Comparison of ENCODE assay signal across 8 cellular contexts in genomic region chr12:54958048-54958658, GRCh38. TPM values are rescaled to one million over a fixed set of nuclear protein-coding genes. Genes with fewer than 3 reads are reported as not detected.
A peak's percentile ranks its signal among the peaks of the same experiment; 100 is the strongest.
DNase-seq lines count a peak whose midpoint lies in the region; ATAC-seq and TF ChIP-seq lines count a peak whose summit lies in the region.

No MANE protein-coding gene starts in this region.

- H4K20me1 ChIP-seq in KMS-11 (ENCODE audit: insufficient read depth), result no peaks in the 10 kb centered on the region

- no peak for TF ChIP-seq POLR2A in Peyer's patch (IDR thresholded peaks at IDR 0.05)
- no peak for TF ChIP-seq POLR2A in heart left ventricle (IDR thresholded peaks at IDR 0.05)

- no peaks in the 10 kb centered on the region for H3K27me3 ChIP-seq in KMS-11 (ENCODE audit: insufficient read depth, low read depth)
- H3K27me3 ChIP-seq in Peyer's patch, result no peaks in the 10 kb centered on the region
- H3K27me3 ChIP-seq in adipocyte (replicated peaks; ENCODE audit: control insufficient read depth, insufficient read depth, low read length), result peaks cover 14% of the 10 kb centered on the region
- peaks cover 0 to 9% (median 0%) of the 10 kb centered on the region in 9 donors for H3K27me3 ChIP-seq in heart left ventricle

- no peak overlapping the region for H3K4me2 ChIP-seq in KMS-11

- no peaks in the 10 kb centered on the region for H3K9me3 ChIP-seq in Peyer's patch
- no peaks in the 10 kb centered on the region for H3K9me3 ChIP-seq in adipocyte (ENCODE audit: control insufficient read depth, low read length)
- no peaks in the 10 kb centered on the region for H3K9me3 ChIP-seq in heart left ventricle

- H3K36me3 ChIP-seq in KMS-11 (ENCODE audit: insufficient read depth) (no peaks in the 10 kb centered on the region), Peyer's patch (no peaks in the 10 kb centered on the region), adipocyte (ENCODE audit: control insufficient read depth, insufficient read depth, low read length, severe bottlenecking) (no peaks in the 10 kb centered on the region), heart left ventricle (no peaks in the 10 kb centered on the region)

- intact Hi-C loops in heart left ventricle (cut with DNase I), result loop anchor here (1.0 to 10.0 kb wide), 17 partner anchors 101 to 431 kb away; partner anchors contain the start of gene MUCL1 (in 4 of the 10)

- peak; percentile 29 for DNase-seq in stimulated activated CD4-positive, alpha-beta T cell treated with anti-CD3 and anti-CD28 coated beads, Interleukin-1b, Interleukin-23, amount 100 ng/mL, for 48 hours
- no peak for DNase-seq in stimulated activated CD4-positive, alpha-beta T cell treated with anti-CD3 and anti-CD28 coated beads, Interleukin-4, amount 100 ng/mL, for 1 hour
- DNase-seq in Peyer's patch (peak in 1 of 3 donors; percentile 73), adipocyte (ENCODE audit: low read depth) (peak; percentile 84), heart left ventricle (peak in 2 of 5 donors; percentile 28 to 39), renal cortical epithelial cell (ENCODE audit: low read depth) (peak; percentile 70)

- peak; percentile 97 for TF ChIP-seq CTCF in KMS-11 (conservative IDR thresholded peaks at IDR 0.05; ENCODE audit: low read depth, low read length)
- peak in 5 of 6 experiments; percentile 52 to 78 (median 67) for TF ChIP-seq CTCF in Peyer's patch (IDR thresholded peaks at IDR 0.05)
- TF ChIP-seq CTCF in heart left ventricle (IDR thresholded peaks at IDR 0.05), result peak; percentile 40 to 78 (median 66)

- no peaks in the 10 kb centered on the region for H3K79me2 ChIP-seq in KMS-11 (ENCODE audit: insufficient read depth, low read depth)

- H3K9ac ChIP-seq in KMS-11 (no peak overlapping the region), adipocyte (ENCODE audit: low read length) (no peak overlapping the region)

- H3K4me1 ChIP-seq in KMS-11 (ENCODE audit: low read depth, poor library complexity, severe bottlenecking) (no peaks in the 10 kb centered on the region), Peyer's patch (no peaks in the 10 kb centered on the region), adipocyte (ENCODE audit: control insufficient read depth, insufficient read depth, low read length) (peaks cover 9% of the 10 kb centered on the region), heart left ventricle (peaks cover 0 to 21% (median 0%) of the 10 kb centered on the region in 12 donors)

- ATAC-seq in heart left ventricle (peak in 2 of 4 donors; percentile 32 to 54), GM21528 (IDR thresholded peaks at IDR 0.05; ENCODE audit: low FRiP score, unreplicated experiment) (no peak)

- H2AFZ ChIP-seq in KMS-11 (ENCODE audit: low read depth), result no peak overlapping the region

- no peak overlapping the region for H3K27ac ChIP-seq in KMS-11
- H3K27ac ChIP-seq in Peyer's patch, result no peak overlapping the region
- H3K27ac ChIP-seq in heart left ventricle, result no peak overlapping the region

- WGBS in heart left ventricle, 4 donors, result 65 to 96% (median 86%) methylated on average over 3 of the region's 3 CpGs

- H3K4me3 ChIP-seq in KMS-11 (IDR thresholded peaks at IDR 0.05; ENCODE audit: insufficient read depth, low read depth, low read length) (no peak overlapping the region), Peyer's patch (no peak overlapping the region), adipocyte (ENCODE audit: low read length) (no peak overlapping the region), heart left ventricle (no peak overlapping the region)

RNA-seq across cellular contexts. Expression of gene TESPA1, which starts 26.4 kb away (rescaled TPM):
- total RNA-seq in Peyer's patch, result 1 to 10 TPM; 1.2 to 9.6 (median 4.5) TPM
- 1 to 10 TPM in 2 of 9 donors, under 1 TPM in 6, not detected in 1; 0.16 to 2.9 (median 0.50) TPM for total RNA-seq in heart left ventricle
- under 1 TPM; 0.23 to 0.47 TPM for polyA plus RNA-seq in heart left ventricle
- not detected in 2 replicates for total RNA-seq in renal cortical epithelial cell
